ENCODE assay signal across 8 cellular contexts in the genomic region with DNA sequence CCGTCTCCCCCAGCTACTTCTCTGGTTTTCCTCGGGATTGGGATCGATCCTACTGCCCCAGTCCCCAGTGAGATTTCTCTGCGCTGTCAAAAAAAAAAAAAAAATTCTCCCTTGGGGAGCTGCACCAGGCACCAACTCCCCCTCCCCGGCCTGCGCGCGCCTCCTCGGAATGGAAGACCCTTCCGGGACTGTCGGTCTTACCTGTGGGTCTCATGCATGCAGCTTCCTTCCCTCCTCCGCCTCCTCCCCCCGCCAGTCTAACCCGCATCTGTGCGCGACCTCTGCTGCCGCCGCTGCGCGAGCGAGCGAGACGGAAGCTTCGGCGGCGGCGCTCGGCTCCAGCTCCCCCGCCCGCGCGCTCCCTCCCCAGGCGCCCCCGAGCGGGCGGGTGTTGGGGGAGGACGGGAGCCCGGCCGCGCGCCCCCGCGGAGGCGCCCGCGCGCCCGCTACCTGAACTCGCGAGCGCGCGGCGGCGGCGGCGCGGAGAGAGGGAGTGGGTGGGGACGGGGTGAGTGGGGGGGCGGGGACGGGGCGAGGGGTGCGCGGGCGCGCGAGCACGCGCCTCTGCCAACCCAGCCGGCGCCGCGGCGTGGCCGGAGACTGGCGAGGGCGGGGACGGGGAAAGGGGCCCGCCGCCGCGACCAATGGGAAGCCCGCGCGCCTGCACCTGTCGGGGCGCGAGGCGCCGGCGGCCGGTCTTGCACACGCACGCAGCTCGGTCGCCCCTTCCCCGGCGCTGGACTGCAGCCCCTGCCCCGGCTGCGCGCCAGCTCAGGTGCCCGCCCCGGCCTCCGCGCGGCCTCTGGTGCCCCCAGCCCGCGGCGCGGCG. TPM values are rescaled to one million over a fixed set of nuclear protein-coding genes. Genes with fewer than 3 reads are reported as not detected.
DNase-seq lines count a peak whose midpoint lies in the region; ATAC-seq, FAIRE-seq and TF ChIP-seq lines count a peak whose summit lies in the region.

A gene with protein sequence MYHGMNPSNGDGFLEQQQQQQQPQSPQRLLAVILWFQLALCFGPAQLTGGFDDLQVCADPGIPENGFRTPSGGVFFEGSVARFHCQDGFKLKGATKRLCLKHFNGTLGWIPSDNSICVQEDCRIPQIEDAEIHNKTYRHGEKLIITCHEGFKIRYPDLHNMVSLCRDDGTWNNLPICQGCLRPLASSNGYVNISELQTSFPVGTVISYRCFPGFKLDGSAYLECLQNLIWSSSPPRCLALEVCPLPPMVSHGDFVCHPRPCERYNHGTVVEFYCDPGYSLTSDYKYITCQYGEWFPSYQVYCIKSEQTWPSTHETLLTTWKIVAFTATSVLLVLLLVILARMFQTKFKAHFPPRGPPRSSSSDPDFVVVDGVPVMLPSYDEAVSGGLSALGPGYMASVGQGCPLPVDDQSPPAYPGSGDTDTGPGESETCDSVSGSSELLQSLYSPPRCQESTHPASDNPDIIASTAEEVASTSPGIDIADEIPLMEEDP (minus strand): TSS at position 321 of the 829 bp plus-strand sequence. CDS start 751 bp downstream, outside the sequence.

- TF ChIP-seq CTCF in A673 (conservative IDR thresholded peaks at IDR 0.05; ENCODE audit: low read depth, low read length) (no peak), VCaP (conservative IDR thresholded peaks at IDR 0.05) (no peak), MCF 10A (IDR thresholded peaks at IDR 0.05; ENCODE audit: unreplicated experiment) (no peak)

- no peak for FAIRE-seq in GM19239 (lab: Jason Lieb, UNC)

- no peak within 1 kb of the TSS for H3K27ac Mint-ChIP-seq in MCF 10A (ENCODE audit: low read depth, unreplicated experiment)

- CTCF ChIA-PET in A673 (lab: Charles Lee) (interaction anchor here (0.7 to 1.1 kb wide), 3 partner anchors 19 to 231 kb away, joined by 3 to 4 read pairs (median 4); no protein-coding TSS in a partner anchor), MCF 10A (lab: Yijun Ruan, JAX) (interaction anchor here (0.6 to 9.1 kb wide), 11 partner anchors 18 to 1744 kb away, joined by 3 to 171 read pairs (median 3); no protein-coding TSS in a partner anchor)

- intact Hi-C loops in A673 (cut with micrococcal nuclease; ENCODE audit: unreplicated experiment), result loop anchor here (10.0 kb wide), 1 partner anchor 229 kb away; no protein-coding TSS in a partner anchor
- intact Hi-C loops in MCF 10A (cut with micrococcal nuclease), result no loop called here
- intact Hi-C loops in left colon (cut with DNase I, micrococcal nuclease), result no loop called here

- H3K27me3 ChIP-seq in A673 (replicated peaks; ENCODE audit: insufficient read depth, low read depth, low read length, poor library complexity), result peaks cover 67% of the 10 kb centered on the region

- ATAC-seq in left colon, result peak; percentile 88

- POLR2A ChIA-PET in A673 (lab: Charles Lee; ENCODE audit: low non-redundant PET) (interaction anchor here (0.6 kb wide), 1 partner anchor 720 kb away, joined by 10 read pairs; no protein-coding TSS in a partner anchor), MCF 10A (lab: Yijun Ruan, JAX) (interaction anchor here (0.7 to 1.4 kb wide), 3 partner anchors 12 to 485 kb away, joined by 3 to 5 read pairs (median 4); no protein-coding TSS in a partner anchor)

- DNase-seq in A673 (ENCODE audit: low spot score) (peak; percentile 52), GM19239 (ENCODE audit: insufficient read length, low spot score) (peak; percentile 39), NCI-H1105 treated with DMSO at 0.1 percent for 48 hours (lab: John Stamatoyannopoulos, UW) (peak; percentile 95), MCF 10A (ENCODE audit: unreplicated experiment) (no peak), left colon (peak; percentile 35 to 47), OCI-M1 (lab: John Stamatoyannopoulos, UW) (no peak)
- DNase-seq in stimulated activated CD4-positive, alpha-beta T cell treated with anti-CD3 and anti-CD28 coated beads, Interleukin-1b, Interleukin-23, amount 100 ng/mL, for 24 hours (ENCODE audit: low read depth in 4 of 4, low spot score in 1 of 4), result peak; percentile 21 to 58 (median 35)

- peaks cover 77% of the 10 kb centered on the region for H3K27me3 Mint-ChIP-seq in MCF 10A (ENCODE audit: insufficient read depth, unreplicated experiment)

- H3K36me3 Mint-ChIP-seq in MCF 10A (ENCODE audit: insufficient read depth, unreplicated experiment), result no peaks in the 10 kb centered on the region

- H3K4me1 Mint-ChIP-seq in MCF 10A (ENCODE audit: insufficient read depth, unreplicated experiment), result no peaks in the 10 kb centered on the region

- no peaks in the 10 kb centered on the region for H3K36me3 ChIP-seq in A673 (ENCODE audit: insufficient read depth, low read length, poor library complexity, severe bottlenecking)

- H3K4me3 Mint-ChIP-seq in MCF 10A (ENCODE audit: unreplicated experiment), result peak within 1 kb of the TSS; percentile 69

- H3K4me1 ChIP-seq in A673 (ENCODE audit: insufficient read depth, low read length, poor library complexity, severe bottlenecking), result peaks cover 15% of the 10 kb centered on the region

- BruUV-seq in A673 (replicated peaks; lab: Mats Ljungman, UMichigan) (no TSS peak), MCF 10A (replicated peaks; lab: Mats Ljungman, UMichigan) (no TSS peak)

- no peaks in the 10 kb centered on the region for H3K9me3 ChIP-seq in A673 (ENCODE audit: low read depth, low read length, poor library complexity, severe bottlenecking)

- H3K4me3 ChIP-seq in A673 (ENCODE audit: low read depth, low read length, poor library complexity, severe bottlenecking), result peak within 1 kb of the TSS; percentile 48

- H3K27ac ChIP-seq in A673 (ENCODE audit: low read depth, low read length, poor library complexity, severe bottlenecking) (no peak within 1 kb of the TSS), VCaP (peak within 1 kb of the TSS; percentile 61)

- H3K9me3 Mint-ChIP-seq in MCF 10A (ENCODE audit: unreplicated experiment), result no peaks in the 10 kb centered on the region

RNA-seq across cellular contexts. Expression of the gene that starts here (rescaled TPM):
- total RNA-seq in A673 (2021) (not detected in 2 replicates), MCF 10A (2022) (0.42 and 2.3 TPM in 2 replicates), left colon (under 1 TPM; 0.15 to 0.28 TPM)

Comparison
In these comparisons a context has a peak if more than half of its experiments do, and no peak if none do; other contexts are left out.
1. Peak in DNase-seq and H3K4me3 ChIP-seq in A673; RNA of the gene not detected or under 1 TPM.
2. Peak in DNase-seq and ATAC-seq in left colon; RNA of the gene not detected or under 1 TPM.
3. DNase-seq: peak in GM19239 (single experiment), NCI-H1105 treated with DMSO at 0.1 percent for 48 hours (single experiment) and stimulated activated CD4-positive, alpha-beta T cell treated with anti-CD3 and anti-CD28 coated beads, Interleukin-1b, Interleukin-23, amount 100 ng/mL, for 24 hours (4 of 4); none in MCF 10A (single experiment) and OCI-M1 (single experiment).